Comparison of ENCODE assay signal across 28 cellular contexts in the genomic region with DNA sequence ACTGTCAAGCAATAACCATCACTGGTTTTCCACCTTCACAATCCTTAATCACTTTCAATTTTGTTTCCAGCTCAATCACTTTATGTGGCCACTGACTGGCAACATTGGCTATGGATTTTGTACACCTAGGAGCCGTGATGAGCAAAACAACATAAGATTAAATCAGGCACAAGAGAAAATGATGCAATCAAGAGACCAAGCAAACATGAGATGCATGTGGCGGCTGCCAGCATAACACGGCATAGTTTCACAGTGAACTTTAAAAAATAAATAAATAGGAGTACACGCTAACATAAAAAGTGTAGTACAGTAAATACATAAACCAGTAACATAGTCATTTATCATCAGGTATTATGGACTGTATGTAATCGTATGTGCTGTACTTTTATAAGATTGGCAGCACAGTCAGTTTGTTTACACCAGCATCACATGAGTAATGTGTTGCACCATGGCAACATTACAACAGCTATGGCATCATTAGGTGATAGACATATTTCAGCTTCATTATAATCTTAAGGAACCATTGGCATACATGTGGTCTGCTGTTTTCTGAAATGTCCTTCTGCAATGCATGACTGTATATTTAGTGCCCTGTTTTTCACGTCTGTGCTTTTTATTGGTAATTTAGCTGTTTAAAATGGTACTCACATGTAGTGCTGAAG.
"Had no signal": no experiment of that assay in that cellular context is flagged by ENCODE, and none has a peak within 500 bp of the region (broad histone marks: within the 10 kb centered on the region; RNA-seq: fewer than 3 reads in every experiment).

No MANE protein-coding gene starts in this region.

- H3K27me3 ChIP-seq: ascending aorta, brain microvascular endothelial cell, esophagus squamous epithelium, ovary, sigmoid colon, upper lobe of left lung, vagina had no signal

- FAIRE-seq: frontal cortex, small intestine had no signal

- H3K4me3 ChIP-seq: ascending aorta, esophagus squamous epithelium, left ventricle myocardium inferior, lung, ovary, sigmoid colon, upper lobe of left lung, vagina had no signal

- H3K4me1 ChIP-seq: ascending aorta, sigmoid colon, vagina had no signal

- H3K9me3 ChIP-seq: ovary, vagina had no signal

- H3K36me3 ChIP-seq: ascending aorta, brain microvascular endothelial cell, esophagus squamous epithelium, left ventricle myocardium inferior, ovary, sigmoid colon, upper lobe of left lung, vagina, WERI-Rb-1 had no signal

- ATAC-seq: stimulated activated effector memory CD8-positive, alpha-beta T cell treated with anti-CD3 and anti-CD28 coated beads, Interleukin-12 subunit alpha, Interleukin-12 subunit beta, amount 100 ng/mL, for 72 hours; stimulated activated naive CD8-positive, alpha-beta T cell treated with anti-CD3 and anti-CD28 coated beads, Interleukin-15, amount 100 ng/mL, for 72 hours; T-helper 17 cell had no signal

- DNase-seq: activated CD4-positive, alpha-beta T cell treated with anti-CD3 and anti-CD28 coated beads for 48 hours; activated CD4-positive, alpha-beta T cell treated with anti-CD3 and anti-CD28 coated beads, Interleukin-2, amount 50 U/mL, for 48 hours; activated CD8-positive, alpha-beta memory T cell treated with anti-CD3 and anti-CD28 coated beads for 24 hours; activated effector memory CD4-positive, alpha-beta T cell treated with Interleukin-2 at 50 U/mL for 16 hours; activated naive CD4-positive, alpha-beta T cell treated with Interleukin-2 at 50 U/mL for 16 hours; brain microvascular endothelial cell; caudate nucleus; endodermal cell; esophagus squamous epithelium; glutamatergic neuron; islet precursor cell; left ventricle myocardium inferior; ovary; retina; sigmoid colon; small intestine; stimulated activated CD4-positive, alpha-beta T cell treated with anti-CD3 and anti-CD28 coated beads, Interleukin-4, amount 100 ng/mL, for 24 hours; stimulated activated naive CD8-positive, alpha-beta T cell treated with anti-CD3 and anti-CD28 coated beads, Interleukin-15, amount 100 ng/mL, for 72 hours; substantia nigra; T-helper 17 cell; T1000; upper lobe of left lung; WERI-Rb-1 had no signal

- H3K27ac ChIP-seq: ascending aorta, brain microvascular endothelial cell, esophagus squamous epithelium, left ventricle myocardium inferior, ovary, sigmoid colon, upper lobe of left lung, vagina, WERI-Rb-1 had no signal
